29 cellular contexts compared by ENCODE assay signal in genomic region chr1:160676869-160677597, GRCh38. TPM values are rescaled to one million over a fixed set of nuclear protein-coding genes. Genes with fewer than 3 reads are reported as not detected.
DNase-seq lines count a peak whose midpoint lies in the region; ATAC-seq lines count a peak whose summit lies in the region.
"Had no signal": no experiment of that assay in that cellular context is flagged by ENCODE, and none has a peak within 500 bp of the region (broad histone marks: within the 10 kb centered on the region; RNA-seq: fewer than 3 reads in every experiment).

No MANE protein-coding gene starts in this region.

- H3K4me3 Mint-ChIP-seq in activated naive CD4-positive, alpha-beta T cell treated with anti-CD3 and anti-CD28 coated beads for 36 hours, result peak overlapping the region; percentile 28
- peak overlapping the region in 1 of 4 donors; percentile 47 for H3K4me3 Mint-ChIP-seq in IgD-negative memory B cell
- no peak overlapping the region for H3K4me3 Mint-ChIP-seq in activated naive CD8-positive, alpha-beta T cell treated with anti-CD3 and anti-CD28 coated beads, Interleukin-2, amount 10 ng/mL, durations not matched to agents 7 days and 5 days
- no peak overlapping the region for H3K4me3 Mint-ChIP-seq in stimulated activated memory B cell treated with anti-CD40 and anti-IgM and Interleukin-4, amounts not matched to agents 10 μg/mL and 1 μg/mL and 100 μg/mL, for 72 hours
- H3K4me3 Mint-ChIP-seq: brain, immature natural killer cell had no signal

- POLR2A ChIA-PET in activated naive CD8-positive, alpha-beta T cell treated with anti-CD3 and anti-CD28 coated beads, Interleukin-2, amount 10 ng/mL, durations not matched to agents 7 days and 5 days (lab: Charles Lee), result no interaction called here

- intact Hi-C loops in activated naive CD4-positive, alpha-beta T cell treated with anti-CD3 and anti-CD28 coated beads for 36 hours (cut with micrococcal nuclease), result loop anchor here (10.0 kb wide), 1 partner anchor 1662 kb away; no protein-coding TSS in a partner anchor

- H3K27me3 Mint-ChIP-seq in activated naive CD4-positive, alpha-beta T cell treated with anti-CD3 and anti-CD28 coated beads for 36 hours (ENCODE audit: low read depth), result no peaks in the 10 kb centered on the region
- H3K27me3 Mint-ChIP-seq in IgD-negative memory B cell, result no peaks in the 10 kb centered on the region
- H3K27me3 Mint-ChIP-seq in activated naive CD8-positive, alpha-beta T cell treated with anti-CD3 and anti-CD28 coated beads, Interleukin-2, amount 10 ng/mL, durations not matched to agents 7 days and 5 days, result no peaks in the 10 kb centered on the region
- no peaks in the 10 kb centered on the region for H3K27me3 Mint-ChIP-seq in stimulated activated memory B cell treated with anti-CD40 and anti-IgM and Interleukin-4, amounts not matched to agents 10 μg/mL and 1 μg/mL and 100 μg/mL, for 72 hours

- no peak for DNase-seq in activated naive CD4-positive, alpha-beta T cell treated with anti-CD3 and anti-CD28 coated beads for 36 hours
- DNase-seq in activated naive CD4-positive, alpha-beta T cell treated with Interleukin-2 at 50 U/mL for 16 hours, result no peak
- no peak for DNase-seq in activated naive CD8-positive, alpha-beta T cell treated with anti-CD3 and anti-CD28 coated beads, Interleukin-2, amount 10 ng/mL, durations not matched to agents 7 days and 5 days
- no peak for DNase-seq in DMS79 treated with DMSO at 0.1 percent for 48 hours (lab: John Stamatoyannopoulos, UW)
- no peak for DNase-seq in ureter (ENCODE audit: low spot score)
- DNase-seq: ACHN; activated CD4-positive, CD25-positive, alpha-beta regulatory T cell treated with anti-CD3 and anti-CD28 coated beads, Interleukin-2, amount 50 U/mL, for 72 hours; DMS153; effector CD4-positive, alpha-beta T cell; foreskin melanocyte; GF-D8; GM23248; immature natural killer cell; left ventricle myocardium inferior; NCI-H1105; NCI-H2029 treated with DMSO at 0.1 percent for 48 hours; NCI-H345; PC-3; Right ventricle myocardium superior; SW 1271; uterus had no signal

- H3K4me1 Mint-ChIP-seq in activated naive CD4-positive, alpha-beta T cell treated with anti-CD3 and anti-CD28 coated beads for 36 hours (ENCODE audit: low read depth), result peaks cover 44% of the 10 kb centered on the region
- H3K4me1 Mint-ChIP-seq in IgD-negative memory B cell, result peaks cover 12 to 16% (median 13%) of the 10 kb centered on the region in 3 donors
- H3K4me1 Mint-ChIP-seq in activated naive CD8-positive, alpha-beta T cell treated with anti-CD3 and anti-CD28 coated beads, Interleukin-2, amount 10 ng/mL, durations not matched to agents 7 days and 5 days, result peaks cover 39% of the 10 kb centered on the region
- peaks cover 20% of the 10 kb centered on the region for H3K4me1 Mint-ChIP-seq in stimulated activated memory B cell treated with anti-CD40 and anti-IgM and Interleukin-4, amounts not matched to agents 10 μg/mL and 1 μg/mL and 100 μg/mL, for 72 hours
- H3K4me1 Mint-ChIP-seq: brain had no signal

- CTCF ChIA-PET in activated naive CD4-positive, alpha-beta T cell treated with anti-CD3 and anti-CD28 coated beads for 36 hours (lab: Charles Lee), result interaction anchor here (1.2 kb wide), 1 partner anchor 92 kb away, joined by 3 read pairs; no protein-coding TSS in a partner anchor

- H3K9me3 Mint-ChIP-seq in activated naive CD4-positive, alpha-beta T cell treated with anti-CD3 and anti-CD28 coated beads for 36 hours, result no peaks in the 10 kb centered on the region
- no peaks in the 10 kb centered on the region for H3K9me3 Mint-ChIP-seq in IgD-negative memory B cell
- no peaks in the 10 kb centered on the region for H3K9me3 Mint-ChIP-seq in activated naive CD8-positive, alpha-beta T cell treated with anti-CD3 and anti-CD28 coated beads, Interleukin-2, amount 10 ng/mL, durations not matched to agents 7 days and 5 days
- H3K9me3 Mint-ChIP-seq in stimulated activated memory B cell treated with anti-CD40 and anti-IgM and Interleukin-4, amounts not matched to agents 10 μg/mL and 1 μg/mL and 100 μg/mL, for 72 hours, result no peaks in the 10 kb centered on the region
- H3K9me3 Mint-ChIP-seq: brain, immature natural killer cell had no signal

- peaks cover 53% of the 10 kb centered on the region for H3K36me3 Mint-ChIP-seq in activated naive CD4-positive, alpha-beta T cell treated with anti-CD3 and anti-CD28 coated beads for 36 hours (ENCODE audit: low read depth)
- peaks cover 4% of the 10 kb centered on the region for H3K36me3 Mint-ChIP-seq in IgD-negative memory B cell
- H3K36me3 Mint-ChIP-seq in activated naive CD8-positive, alpha-beta T cell treated with anti-CD3 and anti-CD28 coated beads, Interleukin-2, amount 10 ng/mL, durations not matched to agents 7 days and 5 days, result peaks cover 38% of the 10 kb centered on the region
- peaks cover 44% of the 10 kb centered on the region for H3K36me3 Mint-ChIP-seq in stimulated activated memory B cell treated with anti-CD40 and anti-IgM and Interleukin-4, amounts not matched to agents 10 μg/mL and 1 μg/mL and 100 μg/mL, for 72 hours
- H3K36me3 Mint-ChIP-seq: brain had no signal

- ATAC-seq in activated naive CD8-positive, alpha-beta T cell treated with anti-CD3 and anti-CD28 coated beads, Interleukin-2, amount 10 ng/mL, durations not matched to agents 7 days and 5 days (ENCODE audit: low read depth), result no peak
- ATAC-seq in stimulated activated memory B cell treated with anti-CD40 and anti-IgM and Interleukin-4, amounts not matched to agents 10 μg/mL and 1 μg/mL and 100 μg/mL, for 72 hours, result no peak
- ATAC-seq in GM18520 (IDR thresholded peaks at IDR 0.05; ENCODE audit: unreplicated experiment), result no peak
- ATAC-seq: esophagus mucosa, PC-3 had no signal

- H3K27ac Mint-ChIP-seq in activated naive CD4-positive, alpha-beta T cell treated with anti-CD3 and anti-CD28 coated beads for 36 hours, result peak overlapping the region; percentile 78
- peak overlapping the region in 2 of 3 donors; percentile 39 to 40 for H3K27ac Mint-ChIP-seq in IgD-negative memory B cell
- H3K27ac Mint-ChIP-seq in activated naive CD8-positive, alpha-beta T cell treated with anti-CD3 and anti-CD28 coated beads, Interleukin-2, amount 10 ng/mL, durations not matched to agents 7 days and 5 days, result peak overlapping the region; percentile 63
- H3K27ac Mint-ChIP-seq in stimulated activated memory B cell treated with anti-CD40 and anti-IgM and Interleukin-4, amounts not matched to agents 10 μg/mL and 1 μg/mL and 100 μg/mL, for 72 hours, result peak overlapping the region; percentile 75
- H3K27ac Mint-ChIP-seq: brain had no signal

RNA-seq across cellular contexts. Expression of gene SLAMF1, which starts 30.2 kb away (rescaled TPM):
- total RNA-seq in activated naive CD4-positive, alpha-beta T cell treated with anti-CD3 and anti-CD28 coated beads for 36 hours, result 100 to 1,000 TPM; 101 to 112 TPM
- polyA plus RNA-seq in IgD-negative memory B cell, result 17.2 TPM
- 10 to 100 TPM; 41.3 to 42.6 TPM for total RNA-seq in activated naive CD8-positive, alpha-beta T cell treated with anti-CD3 and anti-CD28 coated beads, Interleukin-2, amount 10 ng/mL, durations not matched to agents 7 days and 5 days
- total RNA-seq in ureter, result 0.83 TPM
- total RNA-seq: GM23248, left ventricle myocardium inferior, LHCN-M2, PC-3, suprapubic skin had no signal
- polyA plus RNA-seq: GM23248 had no signal

RNA-seq across cellular contexts. Expression of gene CD48, which starts 34.6 kb away (rescaled TPM):
- 100 to 1,000 TPM; 338 to 340 TPM for total RNA-seq in activated naive CD4-positive, alpha-beta T cell treated with anti-CD3 and anti-CD28 coated beads for 36 hours
- polyA plus RNA-seq in IgD-negative memory B cell, result 129 TPM
- total RNA-seq in activated naive CD8-positive, alpha-beta T cell treated with anti-CD3 and anti-CD28 coated beads, Interleukin-2, amount 10 ng/mL, durations not matched to agents 7 days and 5 days, result 100 to 1,000 TPM; 379 to 386 TPM
- total RNA-seq in ureter, result 6.0 TPM
- total RNA-seq: GM23248, LHCN-M2, PC-3 had no signal
- polyA plus RNA-seq: GM23248, hepatocyte had no signal

Comparison
In these comparisons a context has a peak if more than half of its experiments do, and no peak if none do; other contexts are left out.
1. RNA of gene SLAMF1, which starts 30.2 kb away (total RNA-seq): 101 to 112 TPM in activated naive CD4-positive, alpha-beta T cell treated with anti-CD3 and anti-CD28 coated beads for 36 hours and 41.3 to 42.6 TPM in activated naive CD8-positive, alpha-beta T cell treated with anti-CD3 and anti-CD28 coated beads, Interleukin-2, amount 10 ng/mL, durations not matched to agents 7 days and 5 days; 0.83 TPM in ureter (single experiment); every median in the first group is over 10 times any median in the second.
2. RNA of gene CD48, which starts 34.6 kb away (total RNA-seq): 379 to 386 TPM in activated naive CD8-positive, alpha-beta T cell treated with anti-CD3 and anti-CD28 coated beads, Interleukin-2, amount 10 ng/mL, durations not matched to agents 7 days and 5 days and 338 to 340 TPM in activated naive CD4-positive, alpha-beta T cell treated with anti-CD3 and anti-CD28 coated beads for 36 hours; 6.0 TPM in ureter (single experiment); every median in the first group is over 10 times any median in the second.
3. Peak in every context shown above with its lines, with median percentiles within 50 percentile points of each other: H3K27ac Mint-ChIP-seq.